In genomic region chr1:212368073-212368484, GRCh38 we compare ENCODE assay signal across 1 cellular context.
TF ChIP-seq lines count a peak whose summit lies in the region.

No MANE protein-coding gene starts in this region.

TF ChIP-seq in GM23338, 12 proteins besides CTCF, POLR2A, EP300 and RAD21 (continued from another document):
- no peak for TF ChIP-seq ZNF462 (CRISPR knock-in tag; IDR thresholded peaks at IDR 0.05)
- TF ChIP-seq NANOG (IDR thresholded peaks at IDR 0.05; ENCODE audit: borderline replicate concordance): no peak
- no peak for TF ChIP-seq ZNF114 (CRISPR knock-in tag; IDR thresholded peaks at IDR 0.05)
- TF ChIP-seq CREB1 (CRISPR knock-in tag; IDR thresholded peaks at IDR 0.05; ENCODE audit: low read depth): no peak
- TF ChIP-seq, protein P1, sequence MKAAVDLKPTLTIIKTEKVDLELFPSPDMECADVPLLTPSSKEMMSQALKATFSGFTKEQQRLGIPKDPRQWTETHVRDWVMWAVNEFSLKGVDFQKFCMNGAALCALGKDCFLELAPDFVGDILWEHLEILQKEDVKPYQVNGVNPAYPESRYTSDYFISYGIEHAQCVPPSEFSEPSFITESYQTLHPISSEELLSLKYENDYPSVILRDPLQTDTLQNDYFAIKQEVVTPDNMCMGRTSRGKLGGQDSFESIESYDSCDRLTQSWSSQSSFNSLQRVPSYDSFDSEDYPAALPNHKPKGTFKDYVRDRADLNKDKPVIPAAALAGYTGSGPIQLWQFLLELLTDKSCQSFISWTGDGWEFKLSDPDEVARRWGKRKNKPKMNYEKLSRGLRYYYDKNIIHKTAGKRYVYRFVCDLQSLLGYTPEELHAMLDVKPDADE (IDR thresholded peaks at IDR 0.05): no peak
- no peak for TF ChIP-seq EZH2 (IDR thresholded peaks at IDR 0.05; ENCODE audit: low read depth, unreplicated experiment)
- no peak for TF ChIP-seq EZH2phosphoT487 (IDR thresholded peaks at IDR 0.05; ENCODE audit: unreplicated experiment)
- no peak for TF ChIP-seq STAT1 (IDR thresholded peaks at IDR 0.05; ENCODE audit: unreplicated experiment)
- no peak for TF ChIP-seq JUNB (IDR thresholded peaks at IDR 0.05; ENCODE audit: unreplicated experiment)
- TF ChIP-seq POLR2AphosphoS5 (IDR thresholded peaks at IDR 0.05; ENCODE audit: low read depth): no peak
TF ChIP-seq in GM23338: peak in this region for 0.
